Comparison of ENCODE assay signal across 8 cellular contexts in the genomic region with DNA sequence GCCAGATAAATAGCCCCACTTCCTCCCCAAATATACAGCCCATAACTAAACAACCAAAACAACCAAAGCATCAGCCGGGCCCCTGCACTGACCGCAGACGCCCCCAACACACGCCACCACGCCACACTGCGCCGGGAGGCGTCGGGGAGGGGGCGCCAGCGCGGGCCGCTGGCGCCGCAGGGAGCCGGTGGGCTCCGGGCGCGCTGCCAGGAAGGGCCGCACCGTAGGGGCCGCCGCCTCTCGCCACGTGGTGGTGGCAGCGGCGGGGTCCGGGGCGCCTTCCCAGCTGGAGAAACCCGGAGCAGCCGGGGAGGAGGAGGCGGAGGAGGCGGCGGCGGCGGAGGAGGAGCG. TPM values are rescaled to one million over a fixed set of nuclear protein-coding genes. Genes with fewer than 3 reads are reported as not detected.
A peak's percentile ranks its signal among the peaks of the same experiment; 100 is the strongest.
DNase-seq lines count a peak whose midpoint lies in the region; ATAC-seq and TF ChIP-seq lines count a peak whose summit lies in the region.

No MANE protein-coding gene starts in this region.

- TF ChIP-seq CTCF in DND-41 (IDR thresholded peaks at IDR 0.05; ENCODE audit: borderline replicate concordance, extremely low read depth, low read length, poor library complexity, severe bottlenecking) = no peak
- no peak for TF ChIP-seq CTCF in natural killer cell (IDR thresholded peaks at IDR 0.05)

- peak overlapping the region; percentile 54 for H3K9ac ChIP-seq in DND-41 (ENCODE audit: low read depth, low read length)

- peak overlapping the region; percentile 19 to 62; a peak in 3 of 4 replicates for H3K4me3 ChIP-seq in DND-41 (ENCODE audit: low read depth in 1 of 2, low read length in 2 of 2)

- ATAC-seq in DND-41 (ENCODE audit: insufficient read depth, low read depth) (peak; percentile 39), natural killer cell (peak in 2 of 3 donors; percentile 7 to 8), HG03442 (IDR thresholded peaks at IDR 0.05; ENCODE audit: unreplicated experiment) (no peak), HG03135 (IDR thresholded peaks at IDR 0.05; ENCODE audit: unreplicated experiment) (no peak)

- peaks cover 31% of the 10 kb centered on the region for H3K4me1 ChIP-seq in DND-41 (ENCODE audit: insufficient read depth, low read length)

- H3K9me3 Mint-ChIP-seq in dendritic cell treated with granulocyte-macrophage colony-stimulating factor and Interleukin-4, amounts not matched to agents 40 ng/mL and 50 ng/mL, for 4 days = no peaks in the 10 kb centered on the region
- no peaks in the 10 kb centered on the region for H3K9me3 Mint-ChIP-seq in natural killer cell

- no peak for DNase-seq in DND-41
- peak; percentile 71 for DNase-seq in NCI-H2171 treated with DMSO at 0.1 percent for 48 hours (lab: John Stamatoyannopoulos, UW)
- no peak for DNase-seq in natural killer cell
- DNase-seq in epidermal melanocyte (ENCODE audit: insufficient read length, low spot score) = no peak
- no peak for DNase-seq in AML-193 (lab: John Stamatoyannopoulos, UW)

- no peaks in the 10 kb centered on the region for H3K79me2 ChIP-seq in DND-41 (ENCODE audit: insufficient read depth, low read length)

- H3K4me2 ChIP-seq in DND-41 (ENCODE audit: insufficient read depth, low read length) = peak overlapping the region; percentile 85

- H3K36me3 ChIP-seq in DND-41 (ENCODE audit: insufficient read depth, low read length) = no peaks in the 10 kb centered on the region

- peaks cover 32% of the 10 kb centered on the region for H4K20me1 ChIP-seq in DND-41 (ENCODE audit: insufficient read depth, low read length)

- H3K27me3 ChIP-seq in DND-41 (ENCODE audit: insufficient read depth, low read length, poor library complexity) = peaks cover 13% of the 10 kb centered on the region

- peak overlapping the region; percentile 69 for H2AFZ ChIP-seq in DND-41 (ENCODE audit: low read depth, low read length)

- intact Hi-C loops in dendritic cell treated with granulocyte-macrophage colony-stimulating factor and Interleukin-4, amounts not matched to agents 40 ng/mL and 50 ng/mL, for 4 days (cut with micrococcal nuclease) = no loop called here
- intact Hi-C loops in natural killer cell (cut with micrococcal nuclease) = no loop called here

- peaks cover 45% of the 10 kb centered on the region for H3K36me3 Mint-ChIP-seq in dendritic cell treated with granulocyte-macrophage colony-stimulating factor and Interleukin-4, amounts not matched to agents 40 ng/mL and 50 ng/mL, for 4 days (ENCODE audit: low read depth)
- H3K36me3 Mint-ChIP-seq in natural killer cell = no peaks in the 10 kb centered on the region

- H3K27ac ChIP-seq in DND-41 (ENCODE audit: low read length) = peak overlapping the region; percentile 53; the same call in 1 of the 2 replicates

- peaks cover 21% of the 10 kb centered on the region for H3K27me3 Mint-ChIP-seq in dendritic cell treated with granulocyte-macrophage colony-stimulating factor and Interleukin-4, amounts not matched to agents 40 ng/mL and 50 ng/mL, for 4 days
- no peaks in the 10 kb centered on the region for H3K27me3 Mint-ChIP-seq in natural killer cell (ENCODE audit: low read depth in 2 of 2)

- H3K27ac Mint-ChIP-seq in dendritic cell treated with granulocyte-macrophage colony-stimulating factor and Interleukin-4, amounts not matched to agents 40 ng/mL and 50 ng/mL, for 4 days = peak overlapping the region; percentile 84
- H3K27ac Mint-ChIP-seq in natural killer cell = peak overlapping the region; percentile 87 to 98

- peaks cover 66% of the 10 kb centered on the region for H3K4me1 Mint-ChIP-seq in dendritic cell treated with granulocyte-macrophage colony-stimulating factor and Interleukin-4, amounts not matched to agents 40 ng/mL and 50 ng/mL, for 4 days (ENCODE audit: low read depth)
- H3K4me1 Mint-ChIP-seq in natural killer cell = peaks cover 43 to 58% of the 10 kb centered on the region in 2 donors

- no peaks in the 10 kb centered on the region for H3K9me3 ChIP-seq in DND-41 (ENCODE audit: insufficient read depth, low read length, severe bottlenecking)

- H3K4me3 Mint-ChIP-seq in dendritic cell treated with granulocyte-macrophage colony-stimulating factor and Interleukin-4, amounts not matched to agents 40 ng/mL and 50 ng/mL, for 4 days = peak overlapping the region; percentile 86
- H3K4me3 Mint-ChIP-seq in natural killer cell = peak overlapping the region; percentile 98

RNA-seq across cellular contexts. Expression of a gene that starts 0.3 kb away (rescaled TPM):
- 10 to 100 TPM; 21.4 to 38.9 (median 37.6) TPM for total RNA-seq in natural killer cell

RNA-seq across cellular contexts. Expression of a gene that starts 39.4 kb away (rescaled TPM):
- total RNA-seq in natural killer cell = 100 to 1,000 TPM; 234 to 328 (median 257) TPM

RNA-seq across cellular contexts. Expression of a gene that starts 43.9 kb away (rescaled TPM):
- total RNA-seq in natural killer cell = 100 to 1,000 TPM; 236 to 273 (median 259) TPM

Comparison
In these comparisons a context has a peak if more than half of its experiments do, and no peak if none do; other contexts are left out.
1. ATAC-seq: peak in DND-41 (single experiment) and natural killer cell (2 of 3); none in HG03442 (single experiment) and HG03135 (single experiment).